In the genomic region with DNA sequence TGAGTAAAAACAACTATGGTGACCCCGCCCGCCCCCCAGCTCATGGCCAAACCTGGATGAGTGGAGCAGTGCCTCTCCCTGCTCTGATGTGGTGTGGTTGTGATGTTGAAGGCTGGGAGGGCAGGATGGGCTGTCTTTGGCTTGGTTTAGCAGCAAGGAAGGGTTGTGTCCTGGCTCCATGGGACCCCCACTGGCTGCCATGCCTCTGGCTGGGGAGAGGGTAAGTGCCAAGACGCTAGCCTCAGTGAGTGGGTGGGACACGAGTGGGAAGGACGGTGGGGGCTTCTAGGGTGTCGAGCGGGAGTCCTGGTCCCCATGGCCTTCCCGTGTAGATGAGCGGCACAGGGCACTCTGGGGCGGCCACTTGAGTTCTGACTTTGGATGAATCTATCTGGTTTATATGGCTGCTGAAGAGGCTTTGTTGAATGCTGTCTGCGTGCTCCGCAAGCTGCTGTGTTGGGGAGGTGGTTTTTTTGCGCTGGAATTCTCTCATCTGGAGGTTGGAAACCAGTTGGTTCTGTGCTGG, we compare ENCODE assay signal across 1 cellular context.
TF ChIP-seq lines count a peak whose summit lies in the region.

No MANE protein-coding gene starts in this region.

TF ChIP-seq in HCT116, 20 proteins besides CTCF, POLR2A, EP300 and RAD21:
- no peak for TF ChIP-seq YY1 (IDR thresholded peaks at IDR 0.05; ENCODE audit: extremely low read depth, insufficient replicate concordance, low read depth, low read length)
- TF ChIP-seq, protein P1, sequence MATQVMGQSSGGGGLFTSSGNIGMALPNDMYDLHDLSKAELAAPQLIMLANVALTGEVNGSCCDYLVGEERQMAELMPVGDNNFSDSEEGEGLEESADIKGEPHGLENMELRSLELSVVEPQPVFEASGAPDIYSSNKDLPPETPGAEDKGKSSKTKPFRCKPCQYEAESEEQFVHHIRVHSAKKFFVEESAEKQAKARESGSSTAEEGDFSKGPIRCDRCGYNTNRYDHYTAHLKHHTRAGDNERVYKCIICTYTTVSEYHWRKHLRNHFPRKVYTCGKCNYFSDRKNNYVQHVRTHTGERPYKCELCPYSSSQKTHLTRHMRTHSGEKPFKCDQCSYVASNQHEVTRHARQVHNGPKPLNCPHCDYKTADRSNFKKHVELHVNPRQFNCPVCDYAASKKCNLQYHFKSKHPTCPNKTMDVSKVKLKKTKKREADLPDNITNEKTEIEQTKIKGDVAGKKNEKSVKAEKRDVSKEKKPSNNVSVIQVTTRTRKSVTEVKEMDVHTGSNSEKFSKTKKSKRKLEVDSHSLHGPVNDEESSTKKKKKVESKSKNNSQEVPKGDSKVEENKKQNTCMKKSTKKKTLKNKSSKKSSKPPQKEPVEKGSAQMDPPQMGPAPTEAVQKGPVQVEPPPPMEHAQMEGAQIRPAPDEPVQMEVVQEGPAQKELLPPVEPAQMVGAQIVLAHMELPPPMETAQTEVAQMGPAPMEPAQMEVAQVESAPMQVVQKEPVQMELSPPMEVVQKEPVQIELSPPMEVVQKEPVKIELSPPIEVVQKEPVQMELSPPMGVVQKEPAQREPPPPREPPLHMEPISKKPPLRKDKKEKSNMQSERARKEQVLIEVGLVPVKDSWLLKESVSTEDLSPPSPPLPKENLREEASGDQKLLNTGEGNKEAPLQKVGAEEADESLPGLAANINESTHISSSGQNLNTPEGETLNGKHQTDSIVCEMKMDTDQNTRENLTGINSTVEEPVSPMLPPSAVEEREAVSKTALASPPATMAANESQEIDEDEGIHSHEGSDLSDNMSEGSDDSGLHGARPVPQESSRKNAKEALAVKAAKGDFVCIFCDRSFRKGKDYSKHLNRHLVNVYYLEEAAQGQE (IDR thresholded peaks at IDR 0.05; ENCODE audit: low read depth), result no peak
- TF ChIP-seq ATF3 (IDR thresholded peaks at IDR 0.05), result no peak
- no peak for TF ChIP-seq SRF (IDR thresholded peaks at IDR 0.05; ENCODE audit: low read depth)
- no peak for TF ChIP-seq ZFX (IDR thresholded peaks at IDR 0.05)
- no peak for TF ChIP-seq JUND (IDR thresholded peaks at IDR 0.05)
- no peak for TF ChIP-seq CBX3 (IDR thresholded peaks at IDR 0.05; ENCODE audit: low read depth)
- TF ChIP-seq POLR2AphosphoS5 (IDR thresholded peaks at IDR 0.05; ENCODE audit: low read depth, low read length), result no peak
- TF ChIP-seq SIN3A (IDR thresholded peaks at IDR 0.05; ENCODE audit: low read depth), result no peak
- no peak for TF ChIP-seq SP1 (IDR thresholded peaks at IDR 0.05; ENCODE audit: low read depth)
- TF ChIP-seq ELF1 (IDR thresholded peaks at IDR 0.05; ENCODE audit: borderline replicate concordance, low read depth), result no peak
- TF ChIP-seq MAX (IDR thresholded peaks at IDR 0.05), result no peak
